In genomic region chr10:119657725-119658124, GRCh38 we compare ENCODE assay signal across 11 cellular contexts. TPM values are rescaled to one million over a fixed set of nuclear protein-coding genes. Genes with fewer than 3 reads are reported as not detected.
DNase-seq lines count a peak whose midpoint lies in the region; ATAC-seq and TF ChIP-seq lines count a peak whose summit lies in the region.
"Had no signal": no experiment of that assay in that cellular context is flagged by ENCODE, and none has a peak within 500 bp of the region (broad histone marks: within the 10 kb centered on the region; RNA-seq: fewer than 3 reads in every experiment).

No MANE protein-coding gene starts in this region.

- DNase-seq in head of caudate nucleus (peak in 24 of 42 donors; percentile 13 to 69 (median 46)), ovary (no peak), NCI-H1048 (lab: John Stamatoyannopoulos, UW) (no peak), foreskin melanocyte (no peak)
- no peak for DNase-seq in activated CD8-positive, alpha-beta T cell treated with anti-CD3 and anti-CD28 coated beads for 36 hours
- DNase-seq: CD4-positive, CD25-positive, alpha-beta regulatory T cell had no signal

- no peak for TF ChIP-seq EP300 in ovary (IDR thresholded peaks at IDR 0.05)

- H3K4me1 Mint-ChIP-seq in activated CD8-positive, alpha-beta T cell treated with anti-CD3 and anti-CD28 coated beads for 36 hours (ENCODE audit: low read depth), result peaks cover 50% of the 10 kb centered on the region

- peaks cover 22% of the 10 kb centered on the region for H3K36me3 Mint-ChIP-seq in activated CD8-positive, alpha-beta T cell treated with anti-CD3 and anti-CD28 coated beads for 36 hours (ENCODE audit: low read depth)
- H3K36me3 Mint-ChIP-seq: activated naive CD4-positive, alpha-beta T cell treated with anti-CD3 and anti-CD28 coated beads, Interleukin-2, amount 50 U/mL, for 24 hours had no signal

- H3K27ac ChIP-seq in BLaER1 treated with 17β-estradiol and CSF1 and Interleukin-3, amounts not matched to agents 10 nM and 100 nM, result peak overlapping the region in 3 of 11 experiments; percentile 11 to 55 (median 30); a peak in 5 of 22 replicates
- H3K27ac ChIP-seq in ovary, result peak overlapping the region; percentile 10 to 51

- H3K36me3 ChIP-seq in BLaER1 treated with 17β-estradiol and CSF1 and Interleukin-3, amounts not matched to agents 10 nM and 100 nM, result peaks cover 13 to 65% (median 52%) of the 10 kb centered on the region in 11 experiments
- H3K36me3 ChIP-seq in ovary, result no peaks in the 10 kb centered on the region

- H3K27ac Mint-ChIP-seq in activated CD8-positive, alpha-beta T cell treated with anti-CD3 and anti-CD28 coated beads for 36 hours, result no peak overlapping the region
- H3K27ac Mint-ChIP-seq: T-helper 1 cell treated with Interleukin-12 subunit alpha and Interleukin-12 subunit beta and Interleukin-4 antibody, amounts not matched to agents 30 μg/mL and 1 μg/mL, for 36 hours had no signal

- H3K9me3 Mint-ChIP-seq in activated CD8-positive, alpha-beta T cell treated with anti-CD3 and anti-CD28 coated beads for 36 hours, result no peaks in the 10 kb centered on the region
- H3K9me3 Mint-ChIP-seq: activated naive CD4-positive, alpha-beta T cell treated with anti-CD3 and anti-CD28 coated beads, Interleukin-2, amount 50 U/mL, for 24 hours; CD4-positive, CD25-positive, alpha-beta regulatory T cell; T-helper 1 cell treated with Interleukin-12 subunit alpha and Interleukin-12 subunit beta and Interleukin-4 antibody, amounts not matched to agents 30 μg/mL and 1 μg/mL, for 36 hours had no signal

- ATAC-seq in SK-N-SH treated with all-trans-retinoic acid at 6 μM for 48 hours (peak; percentile 56), HG02973 (IDR thresholded peaks at IDR 0.05; ENCODE audit: unreplicated experiment) (no peak)
- ATAC-seq in activated CD8-positive, alpha-beta T cell treated with anti-CD3 and anti-CD28 coated beads for 36 hours, result no peak

- WGBS in ovary, 3 donors, result 19 to 32% (median 20%) methylated on average over 7 of the region's 7 CpGs

- peaks cover 51 to 73% (median 65%) of the 10 kb centered on the region in 10 experiments for H3K4me1 ChIP-seq in BLaER1 treated with 17β-estradiol and CSF1 and Interleukin-3, amounts not matched to agents 10 nM and 100 nM
- peaks cover 23% of the 10 kb centered on the region for H3K4me1 ChIP-seq in ovary (ENCODE audit: insufficient read depth)

- H3K9ac ChIP-seq in BLaER1 treated with 17β-estradiol and CSF1 and Interleukin-3, amounts not matched to agents 10 nM and 100 nM, result peak overlapping the region in 7 of 11 experiments; percentile 0 to 41 (median 7); a peak in 6 of 22 replicates

- no peak for TF ChIP-seq POLR2A in ovary (IDR thresholded peaks at IDR 0.05)

- H3K4me3 Mint-ChIP-seq in activated CD8-positive, alpha-beta T cell treated with anti-CD3 and anti-CD28 coated beads for 36 hours, result no peak overlapping the region
- H3K4me3 Mint-ChIP-seq: T-helper 1 cell treated with Interleukin-12 subunit alpha and Interleukin-12 subunit beta and Interleukin-4 antibody, amounts not matched to agents 30 μg/mL and 1 μg/mL, for 36 hours had no signal

- H3K4me3 ChIP-seq in BLaER1 treated with 17β-estradiol and CSF1 and Interleukin-3, amounts not matched to agents 10 nM and 100 nM, result no peak overlapping the region
- no peak overlapping the region for H3K4me3 ChIP-seq in ovary

- peak overlapping the region in 6 of 11 experiments; percentile 4 to 89 (median 53); a peak in 8 of 22 replicates for H3K4me2 ChIP-seq in BLaER1 treated with 17β-estradiol and CSF1 and Interleukin-3, amounts not matched to agents 10 nM and 100 nM

- peaks cover 0 to 18% (median 11%) of the 10 kb centered on the region in 11 experiments; a peak in 12 of 22 replicates for H3K9me3 ChIP-seq in BLaER1 treated with 17β-estradiol and CSF1 and Interleukin-3, amounts not matched to agents 10 nM and 100 nM (replicated peaks in 1 of 11)
- H3K9me3 ChIP-seq in ovary, result no peaks in the 10 kb centered on the region

- CTCF ChIA-PET in activated CD8-positive, alpha-beta T cell treated with anti-CD3 and anti-CD28 coated beads for 36 hours (lab: Charles Lee), result interaction anchor here (0.9 kb wide), 1 partner anchor 68 kb away, joined by 3 read pairs; the partner anchor contains the start of gene INPP5F

- no peaks in the 10 kb centered on the region for H3K27me3 ChIP-seq in BLaER1 treated with 17β-estradiol and CSF1 and Interleukin-3, amounts not matched to agents 10 nM and 100 nM
- H3K27me3 ChIP-seq in ovary, result no peaks in the 10 kb centered on the region

- TF ChIP-seq CTCF in ovary (IDR thresholded peaks at IDR 0.05), result no peak
- TF ChIP-seq CTCF in activated CD8-positive, alpha-beta T cell treated with anti-CD3 and anti-CD28 coated beads for 36 hours (IDR thresholded peaks at IDR 0.05), result no peak

- POLR2A ChIA-PET in activated CD8-positive, alpha-beta T cell treated with anti-CD3 and anti-CD28 coated beads for 36 hours (lab: Charles Lee), result no interaction called here

- H4K20me1 ChIP-seq in BLaER1 treated with 17β-estradiol and CSF1 and Interleukin-3, amounts not matched to agents 10 nM and 100 nM, result peaks cover 23 to 100% (median 82%) of the 10 kb centered on the region in 11 experiments; a peak in 18 of 22 replicates

- intact Hi-C loops in head of caudate nucleus (cut with DNase I), result no loop called here
- intact Hi-C loops in ovary (cut with DNase I), result loop anchor here in 1 of 4 donors (10.0 kb wide), 1 partner anchor 63 kb away; the partner anchor contains the start of gene TIAL1
- intact Hi-C loops in activated CD8-positive, alpha-beta T cell treated with anti-CD3 and anti-CD28 coated beads for 36 hours (cut with micrococcal nuclease), result no loop called here

- no peaks in the 10 kb centered on the region for H3K27me3 Mint-ChIP-seq in activated CD8-positive, alpha-beta T cell treated with anti-CD3 and anti-CD28 coated beads for 36 hours
- H3K27me3 Mint-ChIP-seq: activated naive CD4-positive, alpha-beta T cell treated with anti-CD3 and anti-CD28 coated beads, Interleukin-2, amount 50 U/mL, for 24 hours; CD4-positive, CD25-positive, alpha-beta regulatory T cell had no signal

TF ChIP-seq in SK-N-SH treated with all-trans-retinoic acid at 6 μM for 48 hours, 23 proteins besides CTCF, POLR2A, EP300 and RAD21:
- TF ChIP-seq ISL1 (CRISPR knock-in tag; IDR thresholded peaks at IDR 0.05) (no peak), PPARA (CRISPR knock-in tag; IDR thresholded peaks at IDR 0.05; ENCODE audit: borderline replicate concordance) (no peak)

RNA-seq across cellular contexts. Expression of gene BAG3, which starts 6.5 kb away (rescaled TPM):
- 10 to 100 TPM; 13.7 to 33.5 (median 29.6) TPM for total RNA-seq in ovary
- 10 to 100 TPM; 14.4 to 26.9 TPM for polyA plus RNA-seq in ovary
- total RNA-seq in activated CD8-positive, alpha-beta T cell treated with anti-CD3 and anti-CD28 coated beads for 36 hours, result 10 to 100 TPM; 13.4 to 14.3 TPM

Comparison
In these comparisons a context has a peak if more than half of its experiments do, and no peak if none do; other contexts are left out.
1. DNase-seq: peak in head of caudate nucleus (24 of 42); none in ovary (0 of 5), activated CD8-positive, alpha-beta T cell treated with anti-CD3 and anti-CD28 coated beads for 36 hours (single experiment), NCI-H1048 (single experiment) and foreskin melanocyte (single experiment).